ENCODE assay signal across 38 cellular contexts in the genomic region with DNA sequence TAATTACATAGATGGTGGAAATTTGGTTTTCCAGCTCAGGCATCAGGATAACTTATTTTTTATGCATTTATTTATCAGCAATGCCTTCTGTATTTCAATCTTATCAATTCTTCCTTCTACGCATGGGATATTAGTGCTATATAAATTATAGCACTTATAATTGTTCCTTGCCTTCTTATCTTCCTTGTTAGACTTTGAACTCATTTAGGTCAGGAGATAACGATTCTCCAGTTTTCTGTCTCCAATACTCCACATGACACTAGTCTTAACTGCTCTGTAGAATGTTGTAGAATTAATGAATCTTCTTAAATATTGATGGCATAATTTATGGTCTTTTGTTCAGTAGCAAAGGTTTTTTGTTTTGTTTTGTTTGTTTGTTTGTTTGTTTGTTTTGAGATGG. TPM values are rescaled to one million over a fixed set of nuclear protein-coding genes. Genes with fewer than 3 reads are reported as not detected.
"Had no signal": no experiment of that assay in that cellular context is flagged by ENCODE, and none has a peak within 500 bp of the region (broad histone marks: within the 10 kb centered on the region; RNA-seq: fewer than 3 reads in every experiment).

No MANE protein-coding gene starts in this region.

- H3K9me3 ChIP-seq: adrenal gland, ascending aorta, body of pancreas, breast epithelium had no signal

- H3K27me3 ChIP-seq: adrenal gland, ascending aorta, body of pancreas, breast epithelium, cardiac muscle cell had no signal

- H3K4me3 ChIP-seq: adrenal gland, ascending aorta, body of pancreas, breast epithelium, cardiac muscle cell had no signal

- H3K36me3 ChIP-seq: adrenal gland, ascending aorta, brain microvascular endothelial cell, breast epithelium, cardiac muscle cell had no signal

- H3K4me1 ChIP-seq: adrenal gland, ascending aorta, body of pancreas, breast epithelium had no signal

- H3K27ac ChIP-seq: adrenal gland, ascending aorta, body of pancreas, brain microvascular endothelial cell, breast epithelium, cardiac muscle cell had no signal

- DNase-seq: activated effector memory CD4-positive, alpha-beta T cell treated with anti-CD3 and anti-CD28 coated beads, Interleukin-2, amount 50 U/mL, for 16 hours; activated effector memory CD4-positive, alpha-beta T cell treated with Interleukin-2 at 50 U/mL for 16 hours; activated gamma-delta T cell; activated gamma-delta T cell treated with Interleukin-2 at 50 U/mL for 16 hours; activated naive CD4-positive, alpha-beta T cell; activated naive CD4-positive, alpha-beta T cell treated with anti-CD3 and anti-CD28 coated beads for 36 hours; activated naive CD4-positive, alpha-beta T cell treated with anti-CD3 and anti-CD28 coated beads, Interleukin-2, amount 10 ng/mL, durations not matched to agents 7 days and 5 days; activated naive CD4-positive, alpha-beta T cell treated with anti-CD3 and anti-CD28 coated beads, Interleukin-2, amount 50 U/mL, for 16 hours; activated naive CD4-positive, alpha-beta T cell treated with Interleukin-2 at 50 U/mL for 16 hours; activated naive CD8-positive, alpha-beta T cell treated with anti-CD3 and anti-CD28 coated beads for 36 hours; activated naive CD8-positive, alpha-beta T cell treated with anti-CD3 and anti-CD28 coated beads, Interleukin-2, amount 10 ng/mL, durations not matched to agents 7 days and 5 days; activated naive CD8-positive, alpha-beta T cell treated with anti-CD3 and anti-CD28 coated beads, Interleukin-2, amount 50 U/mL, for 24 hours; activated T-cell treated with anti-CD3 and anti-CD28 coated beads for 4 hours; activated T-cell treated with anti-CD3 and anti-CD28 coated beads, Interleukin-2, amount 50 U/mL, for 1 hour; activated T-cell treated with anti-CD3 and anti-CD28 coated beads, Interleukin-2, amount 50 U/mL, for 24 hours; activated T-cell treated with anti-CD3 and anti-CD28 coated beads, Interleukin-2, amount 50 U/mL, for 4 hours; activated T-cell treated with anti-CD3 and anti-CD28 coated beads, Interleukin-2, amount 50 U/mL, for 48 hours; activated T-cell treated with anti-CD3 and anti-CD28 coated beads, Interleukin-2, amount 50 U/mL, for 72 hours; adrenal gland; amniotic stem cell; amygdala; anterior cingulate cortex; aorta; body of pancreas; brain microvascular endothelial cell; caudate nucleus; central memory CD4-positive, alpha-beta T cell; cerebellar nuclear complex had no signal

- FAIRE-seq: astrocyte, bronchial epithelial cell had no signal

- ATAC-seq: activated naive CD4-positive, alpha-beta T cell treated with anti-CD3 and anti-CD28 coated beads, Interleukin-2, amount 50 U/mL, for 72 hours; activated naive CD8-positive, alpha-beta T cell treated with anti-CD3 and anti-CD28 coated beads, Interleukin-2, amount 50 U/mL, for 24 hours; activated T-cell treated with anti-CD3 and anti-CD28 coated beads, Interleukin-2, amount 50 U/mL, for 4 hours; activated T-cell treated with anti-CD3 and anti-CD28 coated beads, Interleukin-2, amount 50 U/mL, for 72 hours; activated T-helper 17 cell treated with anti-CD3 and anti-CD28 coated beads, Interleukin-2, amount 50 U/mL, for 72 hours; body of pancreas had no signal

RNA-seq across cellular contexts. Expression of a gene that starts 10.7 kb away (rescaled TPM):
- total RNA-seq: activated naive CD4-positive, alpha-beta T cell treated with anti-CD3 and anti-CD28 coated beads for 36 hours; activated naive CD4-positive, alpha-beta T cell treated with anti-CD3 and anti-CD28 coated beads, Interleukin-2, amount 50 U/mL, for 72 hours; activated naive CD8-positive, alpha-beta T cell treated with anti-CD3 and anti-CD28 coated beads for 36 hours; activated naive CD8-positive, alpha-beta T cell treated with anti-CD3 and anti-CD28 coated beads, Interleukin-2, amount 10 ng/mL, durations not matched to agents 7 days and 5 days; activated T-cell treated with anti-CD3 and anti-CD28 coated beads, Interleukin-2, amount 50 U/mL, for 4 hours; activated T-cell treated with anti-CD3 and anti-CD28 coated beads, Interleukin-2, amount 50 U/mL, for 72 hours; activated T-helper 1 cell treated with anti-CD3 and anti-CD28 coated beads, Interleukin-12 subunit alpha, Interleukin-12 subunit beta, Interleukin-2, Interleukin-4 antibody, amounts not matched to agents 30 ng/mL and 10 ng/mL and 1 ng/mL, durations not matched to agents 14 hours and 24 hours and 36 hours; activated T-helper 17 cell treated with anti-CD3 and anti-CD28 coated beads, Interleukin-2, amount 50 U/mL, for 72 hours; activated T-helper 2 cell treated with anti-CD3 and anti-CD28 coated beads, Interferon-gamma antibody, Interleukin-2, Interleukin-4, amounts not matched to agents 10 μg/mL and 5 μg/mL and 100 μg/mL, durations not matched to agents 14 hours and 24 hours and 36 hours; adrenal gland; aorta; ascending aorta; astrocyte; body of pancreas; bronchial epithelial cell; cardiac muscle cell; cardiac septum had no signal
- polyA plus RNA-seq: cardiac muscle cell had no signal
